In the genomic region with DNA sequence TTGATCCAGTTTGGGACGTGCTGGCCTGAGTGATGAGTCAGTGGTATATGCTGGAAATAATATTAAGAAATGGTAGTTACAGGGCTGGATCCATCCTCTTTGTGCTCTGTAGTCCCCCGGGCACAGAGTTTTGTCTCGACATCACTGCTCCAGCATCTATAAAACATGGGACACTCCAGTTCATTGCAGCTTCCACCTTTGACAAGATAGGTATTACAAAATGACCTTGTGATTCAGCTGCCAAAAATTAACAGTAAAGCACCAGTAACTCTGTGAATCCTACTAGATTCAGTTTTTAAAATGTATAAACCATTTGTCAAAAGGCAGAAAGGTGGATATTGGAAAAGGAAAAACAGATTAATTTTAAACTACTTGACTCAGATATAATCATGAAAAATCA, we compare ENCODE assay signal across 14 cellular contexts. TPM values are rescaled to one million over a fixed set of nuclear protein-coding genes. Genes with fewer than 3 reads are reported as not detected.
A peak's percentile ranks its signal among the peaks of the same experiment; 100 is the strongest.
DNase-seq lines count a peak whose midpoint lies in the region; ATAC-seq and TF ChIP-seq lines count a peak whose summit lies in the region.
"Had no signal": no experiment of that assay in that cellular context is flagged by ENCODE, and none has a peak within 500 bp of the region (broad histone marks: within the 10 kb centered on the region; RNA-seq: fewer than 3 reads in every experiment).

No MANE protein-coding gene starts in this region.

- H3K27ac ChIP-seq in naive thymus-derived CD4-positive, alpha-beta T cell (ENCODE audit: low read depth, low read length) = peak overlapping the region; percentile 96

- TF ChIP-seq CTCF in activated CD8-positive, alpha-beta T cell treated with anti-CD3 and anti-CD28 coated beads for 36 hours (IDR thresholded peaks at IDR 0.05) = no peak

- peak overlapping the region; percentile 97 for H3K27ac Mint-ChIP-seq in activated CD8-positive, alpha-beta T cell treated with anti-CD3 and anti-CD28 coated beads for 36 hours
- peak overlapping the region; percentile 97 to 100 (median 99) for H3K27ac Mint-ChIP-seq in naive thymus-derived CD4-positive, alpha-beta T cell

- no peaks in the 10 kb centered on the region for H3K36me3 ChIP-seq in naive thymus-derived CD4-positive, alpha-beta T cell (ENCODE audit: control insufficient read depth in 2 of 3, insufficient read depth in 3 of 3, low read length in 3 of 3)
- H3K36me3 ChIP-seq: tibial nerve had no signal

- peaks cover 62% of the 10 kb centered on the region for H3K4me1 Mint-ChIP-seq in activated CD8-positive, alpha-beta T cell treated with anti-CD3 and anti-CD28 coated beads for 36 hours (ENCODE audit: low read depth)
- H3K4me1 Mint-ChIP-seq in naive thymus-derived CD4-positive, alpha-beta T cell = peaks cover 30 to 73% (median 65%) of the 10 kb centered on the region in 7 donors

- no peak overlapping the region for H3K4me3 ChIP-seq in naive thymus-derived CD4-positive, alpha-beta T cell (ENCODE audit: low read length)

- peak overlapping the region; percentile 82 for H3K4me3 Mint-ChIP-seq in activated CD8-positive, alpha-beta T cell treated with anti-CD3 and anti-CD28 coated beads for 36 hours
- peak overlapping the region in 9 of 10 donors; percentile 22 to 96 (median 65) for H3K4me3 Mint-ChIP-seq in naive thymus-derived CD4-positive, alpha-beta T cell

- peak; percentile 2 for DNase-seq in NK-92 treated with Interleukin-12 subunit alpha and Interleukin-12 subunit beta, amount 100 ng/mL, for 24 hours (lab: John Stamatoyannopoulos, UW)
- no peak for DNase-seq in NK-92 (lab: John Stamatoyannopoulos, UW; ENCODE audit: unreplicated experiment)
- DNase-seq in HCEC 1CT = peak; percentile 34
- DNase-seq in activated CD8-positive, alpha-beta T cell treated with anti-CD3 and anti-CD28 coated beads for 36 hours = no peak
- DNase-seq in naive thymus-derived CD4-positive, alpha-beta T cell = no peak
- DNase-seq in cardiac septum (ENCODE audit: low spot score) = no peak
- DNase-seq: activated CD4-positive, alpha-beta T cell treated with anti-CD3 and anti-CD28 coated beads for 1 hour; amniotic stem cell; dermis blood vessel endothelial cell; NCI-H446 treated with DMSO at 0.1 percent for 48 hours; SHP77 treated with DMSO at 0.1 percent for 48 hours had no signal

- intact Hi-C loops in activated CD8-positive, alpha-beta T cell treated with anti-CD3 and anti-CD28 coated beads for 36 hours (cut with micrococcal nuclease) = loop anchor here (2.0 to 5.0 kb wide), 2 partner anchors 15 to 136 kb away; partner anchors contain the start of gene GNG2
- intact Hi-C loops in naive thymus-derived CD4-positive, alpha-beta T cell (cut with micrococcal nuclease) = loop anchor here (1.0 to 5.0 kb wide), 9 partner anchors 17 to 886 kb away; partner anchors contain the start of genes FRMD6 (in 1 of the 2), GPR137C (in 1 of the 2), STYX (in 1 of the 2) and TRIM9 (in 1 of the 2)
- intact Hi-C loops in cardiac septum (cut with DNase I) = no loop called here

- H3K4me1 ChIP-seq in naive thymus-derived CD4-positive, alpha-beta T cell (ENCODE audit: control insufficient read depth in 2 of 2, insufficient read depth in 2 of 2, low read length in 2 of 2) = peaks cover 21 to 35% of the 10 kb centered on the region in 2 donors

- H3K27me3 Mint-ChIP-seq in activated CD8-positive, alpha-beta T cell treated with anti-CD3 and anti-CD28 coated beads for 36 hours = no peaks in the 10 kb centered on the region
- H3K27me3 Mint-ChIP-seq in naive thymus-derived CD4-positive, alpha-beta T cell = peaks cover 0 to 2% (median 0%) of the 10 kb centered on the region in 5 donors

- CTCF ChIA-PET in activated CD8-positive, alpha-beta T cell treated with anti-CD3 and anti-CD28 coated beads for 36 hours (lab: Charles Lee) = interaction anchor here (0.6 to 2.4 kb wide), 6 partner anchors 15 to 136 kb away, joined by 3 to 7 read pairs (median 4); partner anchors contain the start of gene GNG2
- CTCF ChIA-PET in naive thymus-derived CD4-positive, alpha-beta T cell (lab: Charles Lee) = interaction anchor here (0.6 to 2.8 kb wide), 4 partner anchors 15 to 162 kb away, joined by 3 to 13 read pairs (median 6); partner anchors contain the start of gene GNG2

- POLR2A ChIA-PET in activated CD8-positive, alpha-beta T cell treated with anti-CD3 and anti-CD28 coated beads for 36 hours (lab: Charles Lee) = interaction anchor here (0.5 to 3.3 kb wide), 8 partner anchors 13 to 1276 kb away, joined by 3 to 38 read pairs (median 6); partner anchors contain the start of gene GNG2
- POLR2A ChIA-PET in naive thymus-derived CD4-positive, alpha-beta T cell (lab: Charles Lee) = interaction anchor here (1.0 to 4.6 kb wide), 5 partner anchors 10 to 133 kb away, joined by 3 to 83 read pairs (median 9); partner anchors contain the start of gene GNG2

- no peak for ATAC-seq in activated CD8-positive, alpha-beta T cell treated with anti-CD3 and anti-CD28 coated beads for 36 hours
- ATAC-seq in naive thymus-derived CD4-positive, alpha-beta T cell = no peak
- no peak for ATAC-seq in GM18520 (IDR thresholded peaks at IDR 0.05; ENCODE audit: unreplicated experiment)
- no peak for ATAC-seq in GM21825 (IDR thresholded peaks at IDR 0.05; ENCODE audit: unreplicated experiment)

- H3K9me3 Mint-ChIP-seq in activated CD8-positive, alpha-beta T cell treated with anti-CD3 and anti-CD28 coated beads for 36 hours = peaks cover 32% of the 10 kb centered on the region
- peaks cover 0 to 15% (median 6%) of the 10 kb centered on the region in 11 donors for H3K9me3 Mint-ChIP-seq in naive thymus-derived CD4-positive, alpha-beta T cell

- H3K9me3 ChIP-seq in naive thymus-derived CD4-positive, alpha-beta T cell (ENCODE audit: control insufficient read depth in 2 of 3, low read length in 3 of 3) = no peaks in the 10 kb centered on the region
- H3K9me3 ChIP-seq: tibial nerve had no signal

- peaks cover 32% of the 10 kb centered on the region for H3K36me3 Mint-ChIP-seq in activated CD8-positive, alpha-beta T cell treated with anti-CD3 and anti-CD28 coated beads for 36 hours (ENCODE audit: low read depth)
- H3K36me3 Mint-ChIP-seq in naive thymus-derived CD4-positive, alpha-beta T cell = peaks cover 0 to 28% (median 5%) of the 10 kb centered on the region in 5 donors

- H3K27me3 ChIP-seq in naive thymus-derived CD4-positive, alpha-beta T cell (ENCODE audit: control insufficient read depth in 2 of 2, insufficient read depth in 2 of 2, low read length in 2 of 2) = no peaks in the 10 kb centered on the region
- H3K27me3 ChIP-seq: tibial nerve had no signal

RNA-seq across cellular contexts. Expression of gene GNG2, which starts 14.6 kb away (rescaled TPM):
- total RNA-seq in activated CD8-positive, alpha-beta T cell treated with anti-CD3 and anti-CD28 coated beads for 36 hours = 100 to 1,000 TPM; 174 to 184 TPM
- 100 to 1,000 TPM in 3 of 5 experiments, 10 to 100 TPM in 2; 62.1 to 199 (median 106) TPM for total RNA-seq in naive thymus-derived CD4-positive, alpha-beta T cell
- polyA plus RNA-seq in naive thymus-derived CD4-positive, alpha-beta T cell = 100 to 1,000 TPM; 117 to 135 TPM
- 7.0 TPM for total RNA-seq in cardiac septum

Comparison
In these comparisons a context has a peak if more than half of its experiments do, and no peak if none do; other contexts are left out.
1. DNase-seq: peak in NK-92 treated with Interleukin-12 subunit alpha and Interleukin-12 subunit beta, amount 100 ng/mL, for 24 hours (single experiment) and HCEC 1CT (single experiment); none in NK-92 (single experiment), activated CD8-positive, alpha-beta T cell treated with anti-CD3 and anti-CD28 coated beads for 36 hours (single experiment), naive thymus-derived CD4-positive, alpha-beta T cell (0 of 9) and cardiac septum (single experiment).